8 cellular contexts compared by ENCODE assay signal in genomic region chr9:35115680-35116538, GRCh38. TPM values are rescaled to one million over a fixed set of nuclear protein-coding genes. Genes with fewer than 3 reads are reported as not detected.
DNase-seq lines count a peak whose midpoint lies in the region; ATAC-seq and TF ChIP-seq lines count a peak whose summit lies in the region.

A gene with protein sequence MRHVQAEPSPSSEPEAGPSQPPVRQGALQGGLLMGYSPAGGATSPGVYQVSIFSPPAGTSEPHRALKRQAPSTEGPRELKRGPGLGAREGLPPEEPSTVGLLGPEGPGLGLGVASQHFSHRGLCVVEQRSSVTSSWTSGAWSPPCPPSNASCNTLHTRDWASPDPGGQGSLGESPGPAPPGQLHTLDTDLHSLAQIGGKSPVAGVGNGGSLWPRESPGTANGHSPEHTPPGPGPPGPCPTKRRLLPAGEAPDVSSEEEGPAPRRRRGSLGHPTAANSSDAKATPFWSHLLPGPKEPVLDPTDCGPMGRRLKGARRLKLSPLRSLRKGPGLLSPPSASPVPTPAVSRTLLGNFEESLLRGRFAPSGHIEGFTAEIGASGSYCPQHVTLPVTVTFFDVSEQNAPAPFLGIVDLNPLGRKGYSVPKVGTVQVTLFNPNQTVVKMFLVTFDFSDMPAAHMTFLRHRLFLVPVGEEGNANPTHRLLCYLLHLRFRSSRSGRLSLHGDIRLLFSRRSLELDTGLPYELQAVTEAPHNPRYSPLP (minus strand): TSS chr9:35115862. CDS start chr9:35108274, 7,588 bp downstream.

- H3K36me3 Mint-ChIP-seq in chondrocyte (ENCODE audit: low read depth) = no peaks in the 10 kb centered on the region

- TF ChIP-seq POLR2A in GM19099 (IDR thresholded peaks at IDR 0.05; ENCODE audit: extremely low read depth, insufficient read length, low read depth) = peak; percentile 37

- no peaks in the 10 kb centered on the region for H3K9me3 Mint-ChIP-seq in chondrocyte (ENCODE audit: low read depth)

- no peaks in the 10 kb centered on the region for H3K36me3 ChIP-seq in kidney epithelial cell (ENCODE audit: control insufficient read depth, insufficient read depth, low read length)

- peak within 1 kb of the TSS; percentile 98 for H3K4me3 Mint-ChIP-seq in chondrocyte (ENCODE audit: unreplicated experiment)

- H3K4me1 Mint-ChIP-seq in chondrocyte (ENCODE audit: low read depth) = peaks cover 43% of the 10 kb centered on the region

- H3K27ac Mint-ChIP-seq in chondrocyte (ENCODE audit: unreplicated experiment) = peak within 1 kb of the TSS; percentile 94

- no peaks in the 10 kb centered on the region for H3K27me3 ChIP-seq in kidney epithelial cell (ENCODE audit: control insufficient read depth, insufficient read depth, low read length)

- no peak for TF ChIP-seq CTCF in chondrocyte (IDR thresholded peaks at IDR 0.05)
- no peak for TF ChIP-seq CTCF in kidney epithelial cell (IDR thresholded peaks at IDR 0.05; ENCODE audit: insufficient read depth, low read length, poor library complexity, severe bottlenecking)

- ATAC-seq in HG03432 (IDR thresholded peaks at IDR 0.05; ENCODE audit: unreplicated experiment) = peak; percentile 63

- H3K4me3 ChIP-seq in kidney epithelial cell (ENCODE audit: low read depth, low read length) = peak within 1 kb of the TSS; percentile 76

- no peaks in the 10 kb centered on the region for H3K27me3 Mint-ChIP-seq in chondrocyte (ENCODE audit: low read depth)

- peak; percentile 92 for DNase-seq in AG20443 (ENCODE audit: low spot score)
- DNase-seq in NCI-H510A (lab: John Stamatoyannopoulos, UW) = peak; percentile 84
- DNase-seq in activated CD4-positive, alpha-beta T cell treated with anti-CD3 and anti-CD28 coated beads for 1 hour = peak; percentile 83
- DNase-seq in chondrocyte (ENCODE audit: low spot score) = peak; percentile 99
- no peak for DNase-seq in kidney epithelial cell (ENCODE audit: low read depth)
- peak; percentile 89 to 91 for DNase-seq in stimulated activated CD4-positive, alpha-beta T cell treated with anti-CD3 and anti-CD28 coated beads, Interleukin-15, amount 100 ng/mL, for 48 hours (ENCODE audit: low read depth in 2 of 2)

RNA-seq across cellular contexts. Expression of the gene that starts here (rescaled TPM):
- total RNA-seq in chondrocyte (39.7 to 45.7 TPM (median 43.2 TPM) in 3 replicates), kidney epithelial cell (37.1 and 41.6 TPM in 2 replicates)
